Comparison of ENCODE assay signal across 8 cellular contexts in the genomic region with DNA sequence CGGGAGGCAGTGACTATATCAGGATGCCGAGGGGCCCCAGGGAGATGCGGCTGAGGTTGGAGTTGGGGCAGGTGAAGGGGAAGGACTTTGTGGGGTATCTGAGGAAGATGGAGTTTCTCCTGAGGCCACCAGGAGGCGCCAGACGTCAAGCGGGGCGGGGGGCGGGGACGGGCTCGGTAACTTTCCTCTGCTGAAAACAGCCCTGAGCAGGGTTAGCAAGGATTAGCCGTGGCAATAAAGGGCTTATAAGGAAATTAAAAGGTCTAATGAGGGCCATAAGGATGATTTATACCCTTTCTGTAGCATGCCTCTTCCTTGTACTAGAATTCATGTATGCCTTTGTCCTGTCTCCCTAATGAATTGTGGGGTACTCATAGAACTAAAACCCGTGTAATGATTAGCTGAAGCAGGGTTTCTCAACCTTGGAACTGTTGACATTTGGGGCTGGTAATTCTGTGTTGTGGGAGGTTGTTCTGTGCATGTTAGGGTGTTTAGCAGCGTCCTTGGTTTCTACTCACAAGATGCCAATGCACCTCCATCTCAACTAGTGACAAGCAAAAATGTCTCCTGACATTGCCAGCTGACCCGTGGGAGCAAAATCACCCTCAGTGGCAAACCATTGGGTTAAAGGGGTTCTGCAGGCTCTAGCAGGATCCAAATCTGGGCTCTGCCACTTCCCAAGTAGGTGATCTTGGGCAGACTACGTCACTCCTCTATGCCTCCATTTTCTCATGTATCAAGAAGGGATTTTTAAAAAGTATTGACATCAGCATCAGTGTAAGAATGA.
DNase-seq lines count a peak whose midpoint lies in the region; ATAC-seq, FAIRE-seq and TF ChIP-seq lines count a peak whose summit lies in the region.

No MANE protein-coding gene starts in this region.

- peak; percentile 49 for TF ChIP-seq CTCF in AG09319 (IDR thresholded peaks at IDR 0.05; ENCODE audit: low read depth, low read length)
- TF ChIP-seq CTCF in esophagus squamous epithelium (IDR thresholded peaks at IDR 0.05) = peak; percentile 54 to 91 (median 72)
- peak; percentile 62 to 70 (median 66) for TF ChIP-seq CTCF in pancreas (IDR thresholded peaks at IDR 0.05)
- TF ChIP-seq CTCF in vagina (IDR thresholded peaks at IDR 0.05) = peak; percentile 23 to 66 (median 60)

- H3K4me3 ChIP-seq in esophagus squamous epithelium (no peak overlapping the region), pancreas (no peak overlapping the region), vagina (no peak overlapping the region)

- FAIRE-seq in GM19239 (lab: Jason Lieb, UNC) (peak; percentile 91), pancreas (lab: Jason Lieb, UNC) (no peak)

- WGBS in esophagus squamous epithelium, 2 donors = 5 to 19% methylated on average over 11 to 14 of the region's 15 CpGs
- WGBS in pancreas, 2 donors = 6 to 8% methylated on average over 14 to 15 of the region's 15 CpGs

- peaks cover 5 to 24% (median 15%) of the 10 kb centered on the region in 3 donors for H3K4me1 ChIP-seq in esophagus squamous epithelium
- peaks cover 0 to 7% (median 0%) of the 10 kb centered on the region in 3 donors for H3K4me1 ChIP-seq in pancreas
- no peaks in the 10 kb centered on the region for H3K4me1 ChIP-seq in vagina

- H3K27ac ChIP-seq in esophagus squamous epithelium = peak overlapping the region in 3 of 4 donors; percentile 11 to 44 (median 41)
- H3K27ac ChIP-seq in pancreas = no peak overlapping the region
- H3K27ac ChIP-seq in vagina = no peak overlapping the region

- ATAC-seq in pancreas (peak; percentile 86 to 97 (median 95)), GM18520 (IDR thresholded peaks at IDR 0.05; ENCODE audit: unreplicated experiment) (no peak)

- H3K9me3 ChIP-seq in esophagus squamous epithelium (no peaks in the 10 kb centered on the region), pancreas (no peaks in the 10 kb centered on the region), vagina (no peaks in the 10 kb centered on the region)

- TF ChIP-seq POLR2A in esophagus squamous epithelium (IDR thresholded peaks at IDR 0.05) (no peak), vagina (IDR thresholded peaks at IDR 0.05) (no peak)

- no peak for DNase-seq in AG09319 (ENCODE audit: extremely low read depth, low read depth)
- DNase-seq in GM19239 (ENCODE audit: insufficient read length, low spot score) = peak; percentile 77
- DNase-seq in NCI-H748 (lab: John Stamatoyannopoulos, UW; ENCODE audit: unreplicated experiment) = peak; percentile 8
- DNase-seq in activated T-cell treated with anti-CD3 and anti-CD28 coated beads for 24 hours (ENCODE audit: low read depth) = peak; percentile 15
- no peak for DNase-seq in esophagus squamous epithelium (lab: John Stamatoyannopoulos, UW)
- peak; percentile 3 to 71 (median 37) for DNase-seq in pancreas
- no peak for DNase-seq in vagina (ENCODE audit: extremely low spot score in 2 of 2)

- intact Hi-C loops in esophagus squamous epithelium (cut with DNase I) = no loop called here
- intact Hi-C loops in pancreas (cut with DNase I) = loop anchor here in 1 of 3 donors (5.0 kb wide), 1 partner anchor 255 kb away; no protein-coding TSS in a partner anchor
- intact Hi-C loops in vagina (cut with DNase I) = loop anchor here (10.0 kb wide), 1 partner anchor 248 kb away; no protein-coding TSS in a partner anchor

- H3K27me3 ChIP-seq in esophagus squamous epithelium (peaks cover 0 to 15% (median 0%) of the 10 kb centered on the region in 4 donors), pancreas (no peaks in the 10 kb centered on the region), vagina (no peaks in the 10 kb centered on the region)

- H3K36me3 ChIP-seq in esophagus squamous epithelium (no peaks in the 10 kb centered on the region), pancreas (no peaks in the 10 kb centered on the region), vagina (no peaks in the 10 kb centered on the region)

Comparison
In these comparisons a context has a peak if more than half of its experiments do, and no peak if none do; other contexts are left out.
1. DNase-seq: peak in GM19239 (single experiment), NCI-H748 (single experiment), activated T-cell treated with anti-CD3 and anti-CD28 coated beads for 24 hours (single experiment) and pancreas (6 of 6); none in AG09319 (single experiment), esophagus squamous epithelium (single experiment) and vagina (0 of 2).
2. H3K27ac ChIP-seq: peak in esophagus squamous epithelium (3 of 4); none in pancreas (0 of 4) and vagina (single experiment).
3. Peak in every context shown above with its lines, with median percentiles within 50 percentile points of each other: CTCF ChIP-seq.